9 cellular contexts compared by ENCODE assay signal in genomic region chr7:28854750-28855074, GRCh38.
DNase-seq lines count a peak whose midpoint lies in the region; ATAC-seq, FAIRE-seq and TF ChIP-seq lines count a peak whose summit lies in the region.
"Had no signal": no experiment of that assay in that cellular context is flagged by ENCODE, and none has a peak within 500 bp of the region (broad histone marks: within the 10 kb centered on the region; RNA-seq: fewer than 3 reads in every experiment).

No MANE protein-coding gene starts in this region.

- H2AFZ ChIP-seq in GM23248: no peak overlapping the region

- no peaks in the 10 kb centered on the region for H3K9me3 ChIP-seq in GM23248 (ENCODE audit: low read depth)
- no peaks in the 10 kb centered on the region for H3K9me3 ChIP-seq in kidney (ENCODE audit: control insufficient read depth in 1 of 2, low read length in 2 of 2)
- no peaks in the 10 kb centered on the region for H3K9me3 ChIP-seq in right atrium auricular region

- no peaks in the 10 kb centered on the region; the same call in 1 of the 2 replicates for H3K9me2 ChIP-seq in GM23248 (ENCODE audit: insufficient read depth)

- H3F3A ChIP-seq in GM23248 (ENCODE audit: insufficient read depth): peaks cover 51% of the 10 kb centered on the region

- TF ChIP-seq CTCF in activated B cell treated with CpG ODN at 0.5 μM for 24 hours (IDR thresholded peaks at IDR 0.05): no peak
- no peak for TF ChIP-seq CTCF in kidney (IDR thresholded peaks at IDR 0.05; ENCODE audit: borderline replicate concordance, extremely low read depth, insufficient read depth)
- no peak for TF ChIP-seq CTCF in right atrium auricular region (IDR thresholded peaks at IDR 0.05)

- ATAC-seq in activated B cell treated with CpG ODN at 0.5 μM for 24 hours (ENCODE audit: low read depth): no peak
- no peak for ATAC-seq in GM19452 (IDR thresholded peaks at IDR 0.05; ENCODE audit: unreplicated experiment)

- H3K79me2 ChIP-seq in GM23248 (ENCODE audit: insufficient read depth): no peaks in the 10 kb centered on the region

- DNase-seq in A172 (ENCODE audit: low spot score) (peak; percentile 16), GM23248 (peak; percentile 27), activated B cell treated with CpG ODN at 0.5 μM for 24 hours (no peak), kidney (no peak), NCI-H187 (lab: John Stamatoyannopoulos, UW) (no peak), right atrium auricular region (ENCODE audit: low spot score) (no peak)
- no peak for DNase-seq in activated naive CD4-positive, alpha-beta T cell (lab: John Stamatoyannopoulos, UW)

- H3K4me3 ChIP-seq in GM23248 (no peak overlapping the region), kidney (ENCODE audit: low read length in 2 of 2) (peak overlapping the region; percentile 61 to 71), right atrium auricular region (no peak overlapping the region)

- POLR2A ChIA-PET in activated B cell treated with CpG ODN at 0.5 μM for 24 hours (lab: Charles Lee): no interaction called here

- H3K9ac ChIP-seq in GM23248: no peak overlapping the region
- H3K9ac ChIP-seq in kidney (ENCODE audit: low read length in 2 of 2): peak overlapping the region in 1 of 2 donors; percentile 61

- H3K36me3 ChIP-seq in GM23248 (ENCODE audit: low read depth): no peaks in the 10 kb centered on the region
- H3K36me3 ChIP-seq in kidney (ENCODE audit: control insufficient read depth in 1 of 2, insufficient read depth in 2 of 2, low read length in 2 of 2): no peaks in the 10 kb centered on the region
- H3K36me3 ChIP-seq in right atrium auricular region: no peaks in the 10 kb centered on the region

- FAIRE-seq in kidney (lab: Jason Lieb, UNC): no peak

- no peak overlapping the region for H3K27ac ChIP-seq in GM23248
- no peak overlapping the region for H3K27ac ChIP-seq in kidney (ENCODE audit: low read depth in 2 of 2, low read length in 2 of 2)
- H3K27ac ChIP-seq in right atrium auricular region: no peak overlapping the region

- H3K4me3 Mint-ChIP-seq in activated B cell treated with CpG ODN at 0.5 μM for 24 hours: peak overlapping the region; percentile 83

- H4K20me1 ChIP-seq in GM23248 (ENCODE audit: insufficient read depth): no peaks in the 10 kb centered on the region

- H3K4me1 Mint-ChIP-seq in activated B cell treated with CpG ODN at 0.5 μM for 24 hours: peaks cover 11% of the 10 kb centered on the region

- no peak overlapping the region for H3K27ac Mint-ChIP-seq in activated B cell treated with CpG ODN at 0.5 μM for 24 hours
- H3K27ac Mint-ChIP-seq: H9 had no signal

- H3K4me2 ChIP-seq in GM23248 (ENCODE audit: unreplicated experiment): peak overlapping the region; percentile 87

- in situ Hi-C loops in GM23248 (cut with MboI): loop anchor here (10.0 kb wide), 1 partner anchor 460 kb away; no protein-coding TSS in a partner anchor

- no peaks in the 10 kb centered on the region for H3K36me3 Mint-ChIP-seq in activated B cell treated with CpG ODN at 0.5 μM for 24 hours (ENCODE audit: low read depth)

- no peaks in the 10 kb centered on the region for H3K9me3 Mint-ChIP-seq in activated B cell treated with CpG ODN at 0.5 μM for 24 hours

- peaks cover 57% of the 10 kb centered on the region for H3K4me1 ChIP-seq in GM23248 (ENCODE audit: insufficient read depth)
- peaks cover 0 to 4% of the 10 kb centered on the region in 2 donors for H3K4me1 ChIP-seq in kidney (ENCODE audit: control insufficient read depth in 1 of 2, insufficient read depth in 1 of 2, low read depth in 1 of 2, low read length in 2 of 2)
- peaks cover 0 to 5% of the 10 kb centered on the region in 2 donors for H3K4me1 ChIP-seq in right atrium auricular region

- H3K27me3 ChIP-seq in GM23248 (replicated peaks; ENCODE audit: insufficient read depth) (no peaks in the 10 kb centered on the region), right atrium auricular region (no peaks in the 10 kb centered on the region)

- intact Hi-C loops in activated B cell treated with CpG ODN at 0.5 μM for 24 hours (cut with micrococcal nuclease) (loop anchor here (1.0 to 2.0 kb wide), 6 partner anchors 45 to 1658 kb away; no protein-coding TSS in a partner anchor), kidney (cut with DNase I) (loop anchor here (10.0 kb wide), 1 partner anchor 460 kb away; no protein-coding TSS in a partner anchor)

- peaks cover 26% of the 10 kb centered on the region for H3K27me3 Mint-ChIP-seq in activated B cell treated with CpG ODN at 0.5 μM for 24 hours

- CTCF ChIA-PET in activated B cell treated with CpG ODN at 0.5 μM for 24 hours (lab: Charles Lee): interaction anchor here (0.6 to 2.6 kb wide), 7 partner anchors 25 to 1659 kb away, joined by 3 to 16 read pairs (median 5); no protein-coding TSS in a partner anchor

- 87 to 89% methylated on average over 3 of the region's 3 CpGs for WGBS in GM23248 (ENCODE audit: low coverage in 1 of 2, low lambda C conversion rate in 2 of 2, missing lambda C conversion rate in 2 of 2), 2 experiments

Comparison
In these comparisons a context has a peak if more than half of its experiments do, and no peak if none do; other contexts are left out.
1. DNase-seq: peak in A172 (single experiment) and GM23248 (single experiment); none in activated B cell treated with CpG ODN at 0.5 μM for 24 hours (single experiment), kidney (single experiment), NCI-H187 (0 of 2), right atrium auricular region (single experiment) and activated naive CD4-positive, alpha-beta T cell (0 of 4).
2. H3K4me3 ChIP-seq: peak in kidney (2 of 2); none in GM23248 (single experiment) and right atrium auricular region (0 of 2).